In the genomic region with DNA sequence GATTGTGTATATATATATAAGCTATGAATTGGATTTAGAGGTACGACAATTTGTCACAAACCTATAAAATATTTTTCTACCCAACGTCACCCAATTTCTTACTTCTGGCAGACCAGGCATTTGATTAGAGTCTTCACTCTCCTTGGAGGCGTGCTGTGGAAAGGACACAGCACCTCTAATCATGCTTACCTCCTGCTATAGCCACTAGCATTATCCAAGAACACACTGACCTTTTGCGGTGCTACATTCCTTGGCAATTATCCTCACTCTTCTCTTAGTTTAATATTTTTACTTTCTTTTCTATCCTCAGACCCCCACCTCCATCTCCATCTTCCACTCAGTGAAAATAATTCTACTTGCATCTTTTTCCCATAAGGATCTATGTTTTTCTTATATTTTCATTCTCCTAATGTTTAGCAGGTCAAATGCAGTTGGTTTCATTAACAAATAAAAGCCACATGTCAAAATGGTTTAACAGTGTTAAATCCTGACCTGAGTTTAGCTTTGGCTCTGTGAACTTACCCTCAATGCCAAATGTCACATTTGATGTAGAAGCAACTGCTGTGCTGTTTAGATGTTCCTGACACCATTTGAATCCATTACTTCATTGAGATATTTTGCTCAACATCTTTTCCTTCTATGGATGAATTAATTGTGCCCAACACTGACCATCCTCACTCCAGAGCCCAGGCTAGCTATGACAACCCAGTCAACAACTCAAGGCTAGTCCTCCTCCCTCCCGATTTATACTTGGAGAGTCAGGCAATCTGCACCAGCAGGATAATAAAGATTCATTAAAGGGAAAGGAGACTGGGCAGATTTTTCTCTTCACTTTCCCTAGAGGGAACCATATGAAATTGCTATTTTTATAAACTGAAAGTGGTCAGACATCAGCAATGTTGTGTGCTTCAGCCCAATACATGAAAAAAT, we compare ENCODE assay signal across 15 cellular contexts.
DNase-seq lines count a peak whose midpoint lies in the region; ATAC-seq and TF ChIP-seq lines count a peak whose summit lies in the region.
"Had no signal": no experiment of that assay in that cellular context is flagged by ENCODE, and none has a peak within 500 bp of the region (broad histone marks: within the 10 kb centered on the region; RNA-seq: fewer than 3 reads in every experiment).

No MANE protein-coding gene starts in this region.

- peaks cover 31% of the 10 kb centered on the region for H3K4me1 Mint-ChIP-seq in mesothelial cell of epicardium

- H3K27me3 ChIP-seq in cardiac muscle cell, result no peaks in the 10 kb centered on the region
- H3K27me3 ChIP-seq in brain microvascular endothelial cell (replicated peaks), result no peaks in the 10 kb centered on the region
- H3K27me3 ChIP-seq in lower lobe of right lung (ENCODE audit: low read depth), result no peaks in the 10 kb centered on the region
- no peaks in the 10 kb centered on the region for H3K27me3 ChIP-seq in prostate gland (replicated peaks; ENCODE audit: insufficient read depth)

- in situ Hi-C loops in brain microvascular endothelial cell (cut with HindIII; ENCODE audit: low pct_ligation_motif_present, low sequenced_read_pairs), result no loop called here

- H3K4me3 ChIP-seq in cardiac muscle cell (no peak overlapping the region), brain microvascular endothelial cell (ENCODE audit: low read depth, low read length) (no peak overlapping the region), lower lobe of right lung (no peak overlapping the region), prostate gland (no peak overlapping the region)
- H3K4me3 ChIP-seq: HAP-1 had no signal

- H3K27me3 Mint-ChIP-seq in mesothelial cell of epicardium (ENCODE audit: low read depth), result no peaks in the 10 kb centered on the region

- H3K27ac Mint-ChIP-seq in mesothelial cell of epicardium, result peak overlapping the region; percentile 2
- H3K27ac Mint-ChIP-seq: T-helper 2 cell treated with Interferon-gamma antibody and Interleukin-4, amounts not matched to agents 5 μg/mL and 100 μg/mL, for 36 hours had no signal

- no peak overlapping the region for H3K4me3 Mint-ChIP-seq in mesothelial cell of epicardium
- H3K4me3 Mint-ChIP-seq: T-helper 2 cell treated with Interferon-gamma antibody and Interleukin-4, amounts not matched to agents 5 μg/mL and 100 μg/mL, for 36 hours had no signal

- no peaks in the 10 kb centered on the region for H3K9me3 ChIP-seq in cardiac muscle cell (ENCODE audit: low read depth)
- H3K9me3 ChIP-seq in lower lobe of right lung, result no peaks in the 10 kb centered on the region
- no peaks in the 10 kb centered on the region for H3K9me3 ChIP-seq in prostate gland
- H3K9me3 ChIP-seq: HAP-1 had no signal

- peak in 1 of 2 donors; percentile 61 for DNase-seq in cardiac muscle cell (ENCODE audit: low read depth in 1 of 2, low spot score in 1 of 2)
- DNase-seq in left cardiac atrium, result no peak
- DNase-seq in brain microvascular endothelial cell, result no peak
- no peak for DNase-seq in mesothelial cell of epicardium (ENCODE audit: low spot score in 2 of 2, unreplicated experiment in 2 of 2)
- DNase-seq in activated naive CD4-positive, alpha-beta T cell treated with anti-CD3 and anti-CD28 coated beads, Interleukin-2, amount 50 U/mL, for 16 hours, result no peak
- DNase-seq in lower lobe of right lung, result no peak
- DNase-seq in prostate gland (ENCODE audit: low spot score), result no peak
- DNase-seq: activated CD4-positive, alpha-beta T cell treated with anti-CD3 and anti-CD28 coated beads, Interleukin-2, amount 50 U/mL, for 4 hours; effector memory CD4-positive, alpha-beta T cell; kidney; stimulated activated naive CD4-positive, alpha-beta T cell treated with Interleukin-2 at 50 U/mL for 16 hours had no signal

- H3K36me3 ChIP-seq in cardiac muscle cell (no peaks in the 10 kb centered on the region), brain microvascular endothelial cell (replicated peaks) (no peaks in the 10 kb centered on the region), lower lobe of right lung (no peaks in the 10 kb centered on the region), prostate gland (no peaks in the 10 kb centered on the region)
- H3K36me3 ChIP-seq: HAP-1 had no signal

- WGBS in prostate gland, result 58% methylated on average over 5 of the region's 5 CpGs

- intact Hi-C loops in left cardiac atrium (cut with DNase I), result no loop called here
- intact Hi-C loops in lower lobe of right lung (cut with DNase I), result no loop called here
- intact Hi-C loops in prostate gland (cut with DNase I), result no loop called here

- H3K36me3 Mint-ChIP-seq in mesothelial cell of epicardium, result no peaks in the 10 kb centered on the region

- H3K4me1 ChIP-seq in cardiac muscle cell (ENCODE audit: low read depth), result peaks cover 37% of the 10 kb centered on the region
- H3K4me1 ChIP-seq in lower lobe of right lung, result no peaks in the 10 kb centered on the region
- H3K4me1 ChIP-seq in prostate gland (replicated peaks), result no peaks in the 10 kb centered on the region

- TF ChIP-seq CTCF in cardiac muscle cell (IDR thresholded peaks at IDR 0.05; ENCODE audit: low read depth, low read length) (no peak), brain microvascular endothelial cell (IDR thresholded peaks at IDR 0.05; ENCODE audit: low read depth, low read length, missing control alignments) (no peak), mesothelial cell of epicardium (IDR thresholded peaks at IDR 0.05; ENCODE audit: unreplicated experiment) (no peak), lower lobe of right lung (IDR thresholded peaks at IDR 0.05) (no peak), prostate gland (IDR thresholded peaks at IDR 0.05) (no peak)

- peak overlapping the region; percentile 59 for H3K27ac ChIP-seq in cardiac muscle cell
- peak overlapping the region; percentile 99 for H3K27ac ChIP-seq in brain microvascular endothelial cell
- no peak overlapping the region for H3K27ac ChIP-seq in lower lobe of right lung
- no peak overlapping the region for H3K27ac ChIP-seq in prostate gland
- H3K27ac ChIP-seq: HL-60 had no signal

- ATAC-seq in left cardiac atrium, result no peak
- no peak for ATAC-seq in HG02938 (IDR thresholded peaks at IDR 0.05; ENCODE audit: unreplicated experiment)
- no peak for ATAC-seq in lower lobe of right lung

- H3K9me3 Mint-ChIP-seq in mesothelial cell of epicardium, result peaks cover 10% of the 10 kb centered on the region
- H3K9me3 Mint-ChIP-seq: T-helper 2 cell treated with Interferon-gamma antibody and Interleukin-4, amounts not matched to agents 5 μg/mL and 100 μg/mL, for 36 hours had no signal

- TF ChIP-seq POLR2A in prostate gland (IDR thresholded peaks at IDR 0.05), result no peak

Comparison
In these comparisons a context has a peak if more than half of its experiments do, and no peak if none do; other contexts are left out.
1. H3K27ac ChIP-seq: peak in cardiac muscle cell (single experiment) and brain microvascular endothelial cell (single experiment); none in lower lobe of right lung (single experiment) and prostate gland (0 of 2).